Comparison of ENCODE assay signal across 8 cellular contexts in genomic region chr3:195259564-195260285, GRCh38.
DNase-seq lines count a peak whose midpoint lies in the region; ATAC-seq and TF ChIP-seq lines count a peak whose summit lies in the region.

No MANE protein-coding gene starts in this region.

- no peaks in the 10 kb centered on the region for H3K9me3 Mint-ChIP-seq in central memory CD8-positive, alpha-beta T cell

- ATAC-seq in GM18907 (IDR thresholded peaks at IDR 0.05; ENCODE audit: unreplicated experiment) (peak; percentile 77), HG03135 (IDR thresholded peaks at IDR 0.05; ENCODE audit: unreplicated experiment) (peak; percentile 81)
- peak; percentile 79 for ATAC-seq in central memory CD8-positive, alpha-beta T cell (replicated peaks; ENCODE audit: extremely low read depth, poor library complexity, severe bottlenecking)

- no peaks in the 10 kb centered on the region for H3K27me3 Mint-ChIP-seq in central memory CD8-positive, alpha-beta T cell

- DNase-seq in AG10803 (ENCODE audit: low read depth) (peak; percentile 95), NCI-H2227 (lab: John Stamatoyannopoulos, UW; ENCODE audit: unreplicated experiment) (peak; percentile 94), kidney glomerular epithelial cell (lab: John Stamatoyannopoulos, UW) (peak; percentile 72)
- DNase-seq in activated CD4-positive, CD25-positive, alpha-beta regulatory T cell treated with anti-CD3 and anti-CD28 coated beads, Interleukin-2, amount 50 U/mL, for 16 hours (ENCODE audit: low read depth, low spot score) = peak; percentile 78
- peak; percentile 83 to 91 for DNase-seq in central memory CD8-positive, alpha-beta T cell (ENCODE audit: low spot score in 2 of 2)
- DNase-seq in stimulated activated CD4-positive, alpha-beta T cell treated with anti-CD3 and anti-CD28 coated beads, Interleukin-15, amount 100 ng/mL, for 48 hours (ENCODE audit: low read depth in 2 of 2) = peak; percentile 72 to 76

- H3K4me3 Mint-ChIP-seq in central memory CD8-positive, alpha-beta T cell = peak overlapping the region; percentile 67

- peaks cover 14% of the 10 kb centered on the region for H3K4me1 Mint-ChIP-seq in central memory CD8-positive, alpha-beta T cell

- H3K36me3 Mint-ChIP-seq in central memory CD8-positive, alpha-beta T cell (ENCODE audit: insufficient read depth) = peaks cover 9% of the 10 kb centered on the region

- peak overlapping the region; percentile 76 for H3K4me3 ChIP-seq in AG10803 (ENCODE audit: low read length)

- TF ChIP-seq CTCF in AG10803 (conservative IDR thresholded peaks at IDR 0.05; ENCODE audit: low read length) = peak; percentile 16

- peak overlapping the region; percentile 85 for H3K27ac Mint-ChIP-seq in central memory CD8-positive, alpha-beta T cell (ENCODE audit: low read depth)

Comparison
In these comparisons a context has a peak if more than half of its experiments do, and no peak if none do; other contexts are left out.
1. Peak in every context shown above with its lines: DNase-seq, ATAC-seq and H3K4me3 ChIP-seq.